Comparison of ENCODE assay signal across 1 cellular context in genomic region chr14:53984958-53985357, GRCh38. TPM values are rescaled to one million over a fixed set of nuclear protein-coding genes. Genes with fewer than 3 reads are reported as not detected.
"Had no signal": no experiment of that assay in that cellular context is flagged by ENCODE, and none has a peak within 500 bp of the region (broad histone marks: within the 10 kb centered on the region; RNA-seq: fewer than 3 reads in every experiment).

No MANE protein-coding gene starts in this region.

RNA-seq across cellular contexts. Expression of gene BMP4, which starts 28.3 kb away (rescaled TPM):
- total RNA-seq: NCI-H460 had no signal
